In genomic region chr11:1358286-1358685, GRCh38 we compare ENCODE assay signal across 2 cellular contexts.
TF ChIP-seq lines count a peak whose summit lies in the region.

No MANE protein-coding gene starts in this region.

TF ChIP-seq in SK-N-SH, 30 proteins besides CTCF, POLR2A, EP300 and RAD21:
- no peak for TF ChIP-seq FOXJ3 (CRISPR knock-in tag; IDR thresholded peaks at IDR 0.05)
- no peak for TF ChIP-seq POLR2AphosphoS5 (IDR thresholded peaks at IDR 0.05; ENCODE audit: low read depth, low read length)
- no peak for TF ChIP-seq GABPA (IDR thresholded peaks at IDR 0.05; ENCODE audit: low read depth)

TF ChIP-seq in SK-N-SH treated with all-trans-retinoic acid at 6 μM for 48 hours, 23 proteins besides CTCF, POLR2A, EP300 and RAD21:
- TF ChIP-seq ESRRG (CRISPR knock-in tag; IDR thresholded peaks at IDR 0.05) (no peak), TCF4 (CRISPR knock-in tag; IDR thresholded peaks at IDR 0.05; ENCODE audit: borderline replicate concordance) (no peak), POU6F1 (CRISPR knock-in tag; IDR thresholded peaks at IDR 0.05; ENCODE audit: borderline replicate concordance, low read depth) (no peak), RARB (CRISPR knock-in tag; IDR thresholded peaks at IDR 0.05) (no peak), CSDC2 (CRISPR knock-in tag; IDR thresholded peaks at IDR 0.05) (no peak), TSHZ2 (CRISPR knock-in tag; IDR thresholded peaks at IDR 0.05) (no peak), PATZ1 (CRISPR knock-in tag; IDR thresholded peaks at IDR 0.05; ENCODE audit: borderline replicate concordance) (no peak), SNAI2 (CRISPR knock-in tag; IDR thresholded peaks at IDR 0.05) (no peak), OSR1 (CRISPR knock-in tag; IDR thresholded peaks at IDR 0.05) (no peak), ISL1 (CRISPR knock-in tag; IDR thresholded peaks at IDR 0.05) (no peak)
